8 cellular contexts compared by ENCODE assay signal in genomic region chr1:116853680-116854191, GRCh38. TPM values are rescaled to one million over a fixed set of nuclear protein-coding genes. Genes with fewer than 3 reads are reported as not detected.
DNase-seq lines count a peak whose midpoint lies in the region; ATAC-seq and TF ChIP-seq lines count a peak whose summit lies in the region.

No MANE protein-coding gene starts in this region.

- H3K4me3 ChIP-seq in adrenal gland (no peak overlapping the region), psoas muscle (no peak overlapping the region)

- 36 to 44% (median 39%) methylated on average over 3 of the region's 3 CpGs for WGBS in adrenal gland, 4 donors
- WGBS in psoas muscle, 3 donors = 48 to 62% (median 51%) methylated on average over 3 of the region's 3 CpGs

- H3K36me3 ChIP-seq in adrenal gland (replicated peaks in 1 of 2) (no peaks in the 10 kb centered on the region), psoas muscle (ENCODE audit: insufficient read depth in 1 of 2, low read depth in 1 of 2) (no peaks in the 10 kb centered on the region)

- H3K27ac ChIP-seq in adrenal gland (no peak overlapping the region), psoas muscle (no peak overlapping the region)

- no peak for TF ChIP-seq POLR2A in adrenal gland (IDR thresholded peaks at IDR 0.05)

- DNase-seq in NCI-H146 treated with DMSO at 0.1 percent for 48 hours (lab: John Stamatoyannopoulos, UW; ENCODE audit: unreplicated experiment) (peak; percentile 81), adrenal gland (peak in 4 of 7 donors; percentile 22 to 36 (median 23)), left kidney (ENCODE audit: low read depth, low spot score) (peak; percentile 90), D341Med (ENCODE audit: low spot score) (no peak), psoas muscle (no peak)

- intact Hi-C loops in adrenal gland (cut with DNase I) = loop anchor here (10.0 kb wide), 1 partner anchor 201 kb away; no protein-coding TSS in a partner anchor
- intact Hi-C loops in psoas muscle (cut with DNase I) = loop anchor here in 1 of 2 donors (10.0 kb wide), 1 partner anchor 201 kb away; no protein-coding TSS in a partner anchor

- TF ChIP-seq CTCF in adrenal gland (IDR thresholded peaks at IDR 0.05) = no peak
- no peak for TF ChIP-seq CTCF in psoas muscle (IDR thresholded peaks at IDR 0.05)

- H3K9me3 ChIP-seq in adrenal gland (replicated peaks in 1 of 3) = no peaks in the 10 kb centered on the region
- no peaks in the 10 kb centered on the region for H3K9me3 ChIP-seq in psoas muscle

- ATAC-seq in GM18868 (IDR thresholded peaks at IDR 0.05; ENCODE audit: unreplicated experiment) (peak; percentile 68), GM21723 (IDR thresholded peaks at IDR 0.05; ENCODE audit: unreplicated experiment) (no peak), GM19452 (IDR thresholded peaks at IDR 0.05; ENCODE audit: unreplicated experiment) (no peak), psoas muscle (no peak)

- H3K4me1 ChIP-seq in adrenal gland (replicated peaks in 1 of 2) = peaks cover 20% of the 10 kb centered on the region in 2 donors
- no peaks in the 10 kb centered on the region for H3K4me1 ChIP-seq in psoas muscle

- H3K27me3 ChIP-seq in adrenal gland (no peaks in the 10 kb centered on the region), psoas muscle (ENCODE audit: insufficient read depth in 3 of 3, low read length in 2 of 3) (peaks cover 0 to 1% (median 0%) of the 10 kb centered on the region in 3 donors)

RNA-seq across cellular contexts. Expression of gene PTGFRN, which starts 56.0 kb away (rescaled TPM):
- total RNA-seq in adrenal gland = 100 to 1,000 TPM in 3 of 8 donors, 10 to 100 TPM in 5; 63.8 to 173 (median 69.1) TPM
- 10 to 100 TPM; 63.3 to 68.7 (median 64.6) TPM for polyA plus RNA-seq in adrenal gland
- total RNA-seq in psoas muscle = 1 to 10 TPM; 2.3 to 8.1 (median 4.5) TPM
- 1 to 10 TPM in 2 of 3 donors, under 1 TPM in 1; 0.79 to 1.6 (median 1.5) TPM for polyA plus RNA-seq in psoas muscle

Comparison
In these comparisons a context has a peak if more than half of its experiments do, and no peak if none do; other contexts are left out.
1. DNase-seq: peak in NCI-H146 treated with DMSO at 0.1 percent for 48 hours (single experiment), adrenal gland (4 of 7) and left kidney (single experiment); none in D341Med (single experiment) and psoas muscle (0 of 2).
2. RNA of gene PTGFRN, which starts 56.0 kb away (total RNA-seq): 63.8 to 173 TPM in adrenal gland; 2.3 to 8.1 TPM in psoas muscle; every median in the first group is over 4 times any median in the second.